8 cellular contexts compared by ENCODE assay signal in the genomic region with DNA sequence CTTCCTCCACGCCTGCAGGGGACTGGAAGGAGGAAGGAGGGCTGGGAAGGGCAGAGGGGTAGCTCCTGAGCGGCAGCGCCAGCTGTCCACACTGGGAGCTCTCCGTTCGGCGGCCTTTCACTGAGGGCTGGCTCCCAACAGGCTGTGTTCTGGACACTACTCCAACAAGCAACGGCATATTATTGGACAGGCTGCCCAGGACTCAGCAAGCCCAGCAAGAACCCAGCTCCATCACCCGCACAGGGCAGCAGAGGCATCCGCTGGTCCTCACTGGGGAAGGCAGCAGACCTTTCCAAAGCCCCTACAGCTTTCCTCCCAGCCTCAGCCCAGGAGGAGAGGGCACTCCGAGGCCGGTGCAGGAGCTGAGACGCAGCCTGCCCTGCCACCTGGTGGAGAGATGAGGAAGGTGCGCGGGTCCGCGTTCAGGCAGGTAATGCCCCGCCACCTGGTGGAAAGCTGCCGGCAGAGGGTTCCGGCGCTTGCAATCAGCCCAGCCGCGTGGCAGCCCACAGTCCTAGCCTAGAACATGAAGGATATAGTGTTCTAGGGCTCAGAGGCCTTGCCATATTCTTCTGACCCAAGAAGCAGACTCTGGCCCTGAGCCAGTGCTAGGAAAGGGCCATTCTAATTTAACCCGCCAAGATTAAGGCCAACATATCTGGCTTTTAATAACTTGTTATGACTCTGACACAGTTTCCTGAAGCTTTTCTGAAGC.
A peak's percentile ranks its signal among the peaks of the same experiment; 100 is the strongest.
DNase-seq lines count a peak whose midpoint lies in the region; ATAC-seq and TF ChIP-seq lines count a peak whose summit lies in the region.

No MANE protein-coding gene starts in this region.

- no peaks in the 10 kb centered on the region for H3K9me3 Mint-ChIP-seq in activated CD8-positive, alpha-beta T cell treated with anti-CD3 and anti-CD28 coated beads for 36 hours
- H3K9me3 Mint-ChIP-seq in memory B cell = no peaks in the 10 kb centered on the region

- no peak overlapping the region for H3K4me3 Mint-ChIP-seq in activated CD8-positive, alpha-beta T cell treated with anti-CD3 and anti-CD28 coated beads for 36 hours
- H3K4me3 Mint-ChIP-seq in memory B cell = no peak overlapping the region

- no peak overlapping the region for H3K27ac Mint-ChIP-seq in activated CD8-positive, alpha-beta T cell treated with anti-CD3 and anti-CD28 coated beads for 36 hours
- H3K27ac Mint-ChIP-seq in memory B cell = no peak overlapping the region

- CTCF ChIA-PET in activated CD8-positive, alpha-beta T cell treated with anti-CD3 and anti-CD28 coated beads for 36 hours (lab: Charles Lee) = interaction anchor here (0.6 to 10.7 kb wide), 105 partner anchors 8 to 1201 kb away, joined by 3 to 186 read pairs (median 5); a partner anchor contains a TSS

- POLR2A ChIA-PET in activated CD8-positive, alpha-beta T cell treated with anti-CD3 and anti-CD28 coated beads for 36 hours (lab: Charles Lee) = interaction anchor here (0.6 kb wide), 1 partner anchor 1993 kb away, joined by 3 read pairs; no protein-coding TSS in a partner anchor

- peak; percentile 27 for DNase-seq in CMK (ENCODE audit: low read depth)
- peak; percentile 66 for DNase-seq in NCI-H748 treated with DMSO at 0.1 percent for 48 hours (lab: John Stamatoyannopoulos, UW)
- peak; percentile 94 for DNase-seq in activated CD8-positive, alpha-beta T cell treated with anti-CD3 and anti-CD28 coated beads for 36 hours
- DNase-seq in effector CD8-positive, alpha-beta T cell (lab: John Stamatoyannopoulos, UW) = peak; percentile 73
- DNase-seq in memory B cell (ENCODE audit: low spot score in 2 of 2) = peak; percentile 92 to 98
- DNase-seq in stimulated activated CD8-positive, alpha-beta memory T cell treated with anti-CD3 and anti-CD28 coated beads, Interleukin-15, amount 100 ng/mL, for 1 hour (ENCODE audit: low read depth) = peak; percentile 77

- H3K4me1 Mint-ChIP-seq in activated CD8-positive, alpha-beta T cell treated with anti-CD3 and anti-CD28 coated beads for 36 hours (ENCODE audit: low read depth) = no peaks in the 10 kb centered on the region
- H3K4me1 Mint-ChIP-seq in memory B cell = no peaks in the 10 kb centered on the region

- TF ChIP-seq CTCF in activated CD8-positive, alpha-beta T cell treated with anti-CD3 and anti-CD28 coated beads for 36 hours (IDR thresholded peaks at IDR 0.05) = peak; percentile 99

- no peaks in the 10 kb centered on the region for H3K36me3 Mint-ChIP-seq in activated CD8-positive, alpha-beta T cell treated with anti-CD3 and anti-CD28 coated beads for 36 hours (ENCODE audit: low read depth)
- H3K36me3 Mint-ChIP-seq in memory B cell = no peaks in the 10 kb centered on the region

- intact Hi-C loops in activated CD8-positive, alpha-beta T cell treated with anti-CD3 and anti-CD28 coated beads for 36 hours (cut with micrococcal nuclease) = loop anchor here (2.0 kb wide), 1 partner anchor 182 kb away; no protein-coding TSS in a partner anchor

- peaks cover 13% of the 10 kb centered on the region for H3K27me3 Mint-ChIP-seq in activated CD8-positive, alpha-beta T cell treated with anti-CD3 and anti-CD28 coated beads for 36 hours
- no peaks in the 10 kb centered on the region for H3K27me3 Mint-ChIP-seq in memory B cell

- ATAC-seq in GM19455 (IDR thresholded peaks at IDR 0.05; ENCODE audit: unreplicated experiment) = peak; percentile 91
- ATAC-seq in HG03558 (IDR thresholded peaks at IDR 0.05; ENCODE audit: extremely low read depth, unreplicated experiment) = peak; percentile 66
- peak; percentile 100 for ATAC-seq in activated CD8-positive, alpha-beta T cell treated with anti-CD3 and anti-CD28 coated beads for 36 hours
- peak; percentile 95 for ATAC-seq in memory B cell (ENCODE audit: low read depth)

Comparison
In these comparisons a context has a peak if more than half of its experiments do, and no peak if none do; other contexts are left out.
1. Peak in every context shown above with its lines: DNase-seq and ATAC-seq.
2. DNase-seq: peak in every context shown above with its lines; median percentile 95 in memory B cell; 94 in activated CD8-positive, alpha-beta T cell treated with anti-CD3 and anti-CD28 coated beads for 36 hours; 77 in stimulated activated CD8-positive, alpha-beta memory T cell treated with anti-CD3 and anti-CD28 coated beads, Interleukin-15, amount 100 ng/mL, for 1 hour; 73 in effector CD8-positive, alpha-beta T cell; 66 in NCI-H748 treated with DMSO at 0.1 percent for 48 hours; 27 in CMK.